26 cellular contexts compared by ENCODE assay signal in genomic region chr1:182002570-182002969, GRCh38. TPM values are rescaled to one million over a fixed set of nuclear protein-coding genes. Genes with fewer than 3 reads are reported as not detected.
"Had no signal": no experiment of that assay in that cellular context is flagged by ENCODE, and none has a peak within 500 bp of the region (broad histone marks: within the 10 kb centered on the region; RNA-seq: fewer than 3 reads in every experiment).

No MANE protein-coding gene starts in this region.

- H3K36me3 ChIP-seq: colonic mucosa, gastroesophageal sphincter, neural progenitor cell, thoracic aorta, upper lobe of left lung had no signal

- H2AFZ ChIP-seq: neural progenitor cell, parathyroid adenoma had no signal

- H3K4me3 Mint-ChIP-seq: activated T-helper 1 cell treated with anti-CD3 and anti-CD28 coated beads, Interleukin-12 subunit alpha, Interleukin-12 subunit beta, Interleukin-2, Interleukin-4 antibody, amounts not matched to agents 30 ng/mL and 10 ng/mL and 1 ng/mL, durations not matched to agents 14 hours and 24 hours and 36 hours; effector memory CD8-positive, alpha-beta T cell; natural killer cell; neural progenitor cell had no signal

- H3K4me3 ChIP-seq: colonic mucosa, gastroesophageal sphincter, lung, neural progenitor cell, psoas muscle, thoracic aorta, upper lobe of left lung had no signal

- H3K4me2 ChIP-seq: neural progenitor cell had no signal

- H3K4me1 Mint-ChIP-seq: natural killer cell had no signal

- DNase-seq: activated CD4-positive, alpha-beta T cell treated with anti-CD3 and anti-CD28 coated beads for 48 hours; activated CD4-positive, alpha-beta T cell treated with anti-CD3 and anti-CD28 coated beads, Interleukin-2, amount 50 U/mL, for 48 hours; activated CD8-positive, alpha-beta memory T cell treated with anti-CD3 and anti-CD28 coated beads for 24 hours; activated gamma-delta T cell; activated naive CD4-positive, alpha-beta T cell treated with anti-CD3 and anti-CD28 coated beads, Interleukin-2, amount 50 U/mL, for 16 hours; colonic mucosa; effector memory CD8-positive, alpha-beta T cell; erythroblast; mesendoderm; natural killer cell; occipital lobe; psoas muscle; stimulated activated CD4-positive, alpha-beta T cell treated with anti-CD3 and anti-CD28 coated beads, Interleukin-2, amount 100 ng/mL, for 48 hours; stimulated activated naive CD4-positive, alpha-beta T cell treated with Interleukin-2 at 50 U/mL for 16 hours; upper lobe of left lung had no signal

- ATAC-seq: activated CD4-positive, CD25-positive, alpha-beta regulatory T cell treated with anti-CD3 and anti-CD28 coated beads, Interleukin-2, amount 50 U/mL, for 24 hours; effector memory CD8-positive, alpha-beta T cell; gastroesophageal sphincter; left lobe of liver; natural killer cell; psoas muscle had no signal

- H3K27ac Mint-ChIP-seq: activated T-helper 1 cell treated with anti-CD3 and anti-CD28 coated beads, Interleukin-12 subunit alpha, Interleukin-12 subunit beta, Interleukin-2, Interleukin-4 antibody, amounts not matched to agents 30 ng/mL and 10 ng/mL and 1 ng/mL, durations not matched to agents 14 hours and 24 hours and 36 hours; effector memory CD8-positive, alpha-beta T cell; natural killer cell had no signal

- H3K9me3 ChIP-seq: colonic mucosa, psoas muscle, thoracic aorta, upper lobe of left lung had no signal

- H3K36me3 Mint-ChIP-seq: natural killer cell, neural progenitor cell had no signal

- H3K4me1 ChIP-seq: colonic mucosa, gastroesophageal sphincter, neural progenitor cell, parathyroid adenoma, psoas muscle, upper lobe of left lung had no signal

- H3K9ac ChIP-seq: neural progenitor cell, parathyroid adenoma had no signal

- H3K27ac ChIP-seq: colonic mucosa, gastroesophageal sphincter, neural progenitor cell, parathyroid adenoma, psoas muscle, thoracic aorta, upper lobe of left lung had no signal

- H3K79me2 ChIP-seq: parathyroid adenoma had no signal

- H3K27me3 ChIP-seq: colonic mucosa, gastroesophageal sphincter, neural progenitor cell, upper lobe of left lung had no signal

RNA-seq across cellular contexts. Expression of gene ZNF648, which starts 58.9 kb away (rescaled TPM):
- total RNA-seq: activated T-helper 1 cell treated with anti-CD3 and anti-CD28 coated beads, Interleukin-12 subunit alpha, Interleukin-12 subunit beta, Interleukin-2, Interleukin-4 antibody, amounts not matched to agents 30 ng/mL and 10 ng/mL and 1 ng/mL, durations not matched to agents 14 hours and 24 hours and 36 hours; bronchial epithelial cell; gastroesophageal sphincter; mononuclear cell; natural killer cell; T-helper 1 cell treated with Interleukin-12 subunit alpha and Interleukin-12 subunit beta and Interleukin-4 antibody, amounts not matched to agents 30 ng/mL and 1 ng/mL, for 36 hours; thoracic aorta had no signal
